In genomic region chr4:70816894-70817293, GRCh38 we compare ENCODE assay signal across 1 cellular context.
TF ChIP-seq lines count a peak whose summit lies in the region.

No MANE protein-coding gene starts in this region.

TF ChIP-seq in SK-N-SH, 30 proteins besides CTCF, POLR2A, EP300 and RAD21 (continued from another document):
- TF ChIP-seq REST (IDR thresholded peaks at IDR 0.05; ENCODE audit: low read depth, low read length) (no peak), USF1 (IDR thresholded peaks at IDR 0.05; ENCODE audit: borderline replicate concordance, low read depth) (no peak), JUND (IDR thresholded peaks at IDR 0.05) (no peak)
